Comparison of ENCODE assay signal across 22 cellular contexts in the genomic region with DNA sequence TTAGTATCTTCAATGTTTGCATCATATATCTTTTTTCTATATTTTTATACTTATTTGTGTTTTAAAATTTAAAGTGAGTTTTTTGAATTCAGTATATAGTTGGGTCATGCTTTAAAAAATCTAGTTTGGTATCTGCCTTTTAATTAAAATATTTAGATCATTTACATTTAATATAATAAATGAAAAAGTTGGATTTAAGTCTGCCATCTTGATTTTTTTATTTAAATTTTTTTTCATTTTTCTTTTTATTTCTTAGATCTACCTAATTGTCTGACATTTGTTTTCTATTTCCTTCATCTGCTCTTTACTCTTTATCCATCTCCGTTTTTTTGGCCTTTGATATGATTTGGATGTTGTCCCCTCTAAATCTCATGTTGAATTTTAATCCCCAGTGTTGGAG.
"Had no signal": no experiment of that assay in that cellular context is flagged by ENCODE, and none has a peak within 500 bp of the region (broad histone marks: within the 10 kb centered on the region; RNA-seq: fewer than 3 reads in every experiment).

No MANE protein-coding gene starts in this region.

- H3K4me2 ChIP-seq: smooth muscle cell had no signal

- H3K9ac ChIP-seq: parathyroid adenoma had no signal

- H2AFZ ChIP-seq: parathyroid adenoma had no signal

- H3K27ac ChIP-seq: left lung, lower lobe of right lung, parathyroid adenoma, right atrium auricular region, right lobe of liver, tibial nerve, uterus had no signal

- FAIRE-seq: keratinocyte had no signal

- H3K79me2 ChIP-seq: parathyroid adenoma had no signal

- H3K4me3 ChIP-seq: left lung, lower lobe of right lung, right atrium auricular region, right lobe of liver, smooth muscle cell, tibial nerve, uterus had no signal

- H3K4me1 ChIP-seq: left lung, lower lobe of right lung, parathyroid adenoma, right atrium auricular region, right lobe of liver, tibial nerve, uterus had no signal

- H3K27me3 ChIP-seq: left lung, right atrium auricular region, right lobe of liver, tibial nerve, uterus had no signal

- H3K36me3 ChIP-seq: left lung, lower lobe of right lung, right atrium auricular region, right lobe of liver, tibial nerve, uterus had no signal

- DNase-seq: left colon; left lung; lower lobe of right lung; mammary epithelial cell; mesenchymal stem cell; naive thymus-derived CD8-positive, alpha-beta T cell; nucleus accumbens; right lobe of liver; stimulated activated CD4-positive, alpha-beta T cell treated with anti-CD3 and anti-CD28 coated beads, Interleukin-1b, Interleukin-23, amount 100 ng/mL, for 48 hours; stimulated activated CD4-positive, alpha-beta T cell treated with anti-CD3 and anti-CD28 coated beads, Interleukin-2, amount 100 ng/mL, for 48 hours; stimulated activated CD4-positive, alpha-beta T cell treated with anti-CD3 and anti-CD28 coated beads, Interleukin-4, amount 100 ng/mL, for 4 hours; stimulated activated CD8-positive, alpha-beta memory T cell treated with anti-CD3 and anti-CD28 coated beads, Interleukin-4, amount 100 ng/mL, for 48 hours; stimulated activated naive CD4-positive, alpha-beta T cell treated with Interleukin-2 at 50 U/mL for 16 hours; stimulated activated naive CD8-positive, alpha-beta T cell treated with anti-CD3 and anti-CD28 coated beads, Interleukin-15, amount 100 ng/mL, for 72 hours; substantia nigra; uterus had no signal

- ATAC-seq: left colon; left lung; lower lobe of right lung; naive thymus-derived CD8-positive, alpha-beta T cell; right lobe of liver; stimulated activated memory B cell treated with anti-CD40 and anti-IgM and Interleukin-4, amounts not matched to agents 10 μg/mL and 1 μg/mL and 100 μg/mL, for 72 hours; stimulated activated naive CD8-positive, alpha-beta T cell treated with anti-CD3 and anti-CD28 coated beads, Interleukin-15, amount 100 ng/mL, for 72 hours had no signal
